In genomic region chr14:24699052-24699451, GRCh38 we compare ENCODE assay signal across 13 cellular contexts.
DNase-seq lines count a peak whose midpoint lies in the region; ATAC-seq and TF ChIP-seq lines count a peak whose summit lies in the region.
"Had no signal": no experiment of that assay in that cellular context is flagged by ENCODE, and none has a peak within 500 bp of the region (broad histone marks: within the 10 kb centered on the region; RNA-seq: fewer than 3 reads in every experiment).

No MANE protein-coding gene starts in this region.

- H4K20me1 ChIP-seq in neural progenitor cell (ENCODE audit: low read depth): no peaks in the 10 kb centered on the region

- no peaks in the 10 kb centered on the region for H3K9me3 ChIP-seq in neural progenitor cell (ENCODE audit: low read depth)

- H3K36me3 ChIP-seq in neural progenitor cell: no peaks in the 10 kb centered on the region

- no peak overlapping the region for H3K4me2 ChIP-seq in neural progenitor cell

- no peaks in the 10 kb centered on the region for H3K4me1 ChIP-seq in neural progenitor cell

- peak overlapping the region; percentile 51 for H3K27ac Mint-ChIP-seq in activated B cell treated with CpG ODN at 0.5 μM for 24 hours
- no peak overlapping the region for H3K27ac Mint-ChIP-seq in neural progenitor cell

- H3K4me3 ChIP-seq in foreskin fibroblast (ENCODE audit: low read depth in 1 of 2, low read length in 2 of 2) (no peak overlapping the region), neural progenitor cell (no peak overlapping the region)
- H3K4me3 ChIP-seq: skin epidermis had no signal

- H3K27ac ChIP-seq in neural progenitor cell: no peak overlapping the region
- H3K27ac ChIP-seq: skin epidermis had no signal

- intact Hi-C loops in activated B cell treated with CpG ODN at 0.5 μM for 24 hours (cut with micrococcal nuclease): loop anchor here (1.0 kb wide), 1 partner anchor 20 kb away; no protein-coding TSS in a partner anchor

- H2AFZ ChIP-seq in neural progenitor cell (replicated peaks): no peak overlapping the region

- no peak overlapping the region for H3K9ac ChIP-seq in neural progenitor cell

- TF ChIP-seq CTCF in activated B cell treated with CpG ODN at 0.5 μM for 24 hours (IDR thresholded peaks at IDR 0.05) (no peak), foreskin fibroblast (IDR thresholded peaks at IDR 0.05; ENCODE audit: low read depth, low read length) (no peak), neural progenitor cell (IDR thresholded peaks at IDR 0.05) (no peak)

- H3K4me3 Mint-ChIP-seq in activated B cell treated with CpG ODN at 0.5 μM for 24 hours (peak overlapping the region; percentile 12), neural progenitor cell (no peak overlapping the region)
- H3K4me3 Mint-ChIP-seq: T-cell had no signal

- peak; percentile 71 for ATAC-seq in GM18511 (IDR thresholded peaks at IDR 0.05; ENCODE audit: unreplicated experiment)
- peak; percentile 64 for ATAC-seq in GM21423 (IDR thresholded peaks at IDR 0.05; ENCODE audit: unreplicated experiment)
- peak; percentile 66 for ATAC-seq in HG03342 (IDR thresholded peaks at IDR 0.05; ENCODE audit: unreplicated experiment)
- ATAC-seq in activated B cell treated with CpG ODN at 0.5 μM for 24 hours (ENCODE audit: low read depth): peak; percentile 57
- ATAC-seq: T-cell had no signal

- no peaks in the 10 kb centered on the region for H3K27me3 Mint-ChIP-seq in activated B cell treated with CpG ODN at 0.5 μM for 24 hours
- H3K27me3 Mint-ChIP-seq in neural progenitor cell (ENCODE audit: insufficient read depth, low read depth): no peaks in the 10 kb centered on the region
- H3K27me3 Mint-ChIP-seq: T-cell had no signal

- no peaks in the 10 kb centered on the region for H3F3A ChIP-seq in neural progenitor cell (ENCODE audit: low read depth)

- no peaks in the 10 kb centered on the region for H3K9me3 Mint-ChIP-seq in activated B cell treated with CpG ODN at 0.5 μM for 24 hours
- H3K9me3 Mint-ChIP-seq in neural progenitor cell: no peaks in the 10 kb centered on the region
- H3K9me3 Mint-ChIP-seq: T-cell had no signal

- H3K79me2 ChIP-seq in neural progenitor cell (ENCODE audit: low read depth): no peaks in the 10 kb centered on the region

- H3K36me3 Mint-ChIP-seq in activated B cell treated with CpG ODN at 0.5 μM for 24 hours (ENCODE audit: low read depth) (no peaks in the 10 kb centered on the region), neural progenitor cell (no peaks in the 10 kb centered on the region)
- H3K36me3 Mint-ChIP-seq: T-cell had no signal

- no peak for DNase-seq in activated B cell treated with CpG ODN at 0.5 μM for 24 hours
- DNase-seq in foreskin fibroblast: no peak
- no peak for DNase-seq in neural progenitor cell (ENCODE audit: low spot score)
- no peak for DNase-seq in NCI-H345 (lab: John Stamatoyannopoulos, UW)
- no peak for DNase-seq in D341Med (ENCODE audit: low spot score)
- DNase-seq: COR-L47, midbrain, NCI-H510A treated with DMSO at 0.1 percent for 48 hours, T-cell had no signal

- POLR2A ChIA-PET in activated B cell treated with CpG ODN at 0.5 μM for 24 hours (lab: Charles Lee): interaction anchor here (0.7 to 1.0 kb wide), 2 partner anchors 26 to 268 kb away, joined by 3 to 4 read pairs; no protein-coding TSS in a partner anchor

- H3K4me1 Mint-ChIP-seq in activated B cell treated with CpG ODN at 0.5 μM for 24 hours (peaks cover 42% of the 10 kb centered on the region), neural progenitor cell (no peaks in the 10 kb centered on the region)

- no peaks in the 10 kb centered on the region for H3K27me3 ChIP-seq in neural progenitor cell

- CTCF ChIA-PET in activated B cell treated with CpG ODN at 0.5 μM for 24 hours (lab: Charles Lee): interaction anchor here (0.9 to 2.5 kb wide), 2 partner anchors 9 to 11 kb away, joined by 3 to 12 read pairs; no protein-coding TSS in a partner anchor
